Comparison of ENCODE assay signal across 1 cellular context in the genomic region with DNA sequence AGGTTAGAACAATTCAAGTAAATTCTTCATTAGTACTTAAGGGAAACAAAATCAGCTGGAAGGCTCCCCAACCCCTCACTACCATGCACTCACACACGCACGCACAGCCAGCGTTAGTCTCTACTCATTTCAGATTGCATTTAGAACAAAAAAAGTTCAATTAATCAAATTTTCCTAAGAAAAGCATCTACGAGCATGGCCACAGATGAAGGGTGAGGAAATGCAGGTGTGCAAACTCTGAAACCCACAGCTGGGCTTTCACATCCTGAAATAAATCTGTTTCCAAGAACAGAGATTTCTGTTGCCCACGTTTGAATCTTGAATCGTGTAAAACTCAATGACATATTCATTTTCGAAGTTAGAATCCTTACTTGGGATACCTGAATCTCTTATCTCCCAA.
TF ChIP-seq lines count a peak whose summit lies in the region.

No MANE protein-coding gene starts in this region.

TF ChIP-seq in GM23338, 12 proteins besides CTCF, POLR2A, EP300 and RAD21 (continued from another document):
- TF ChIP-seq, protein P1, sequence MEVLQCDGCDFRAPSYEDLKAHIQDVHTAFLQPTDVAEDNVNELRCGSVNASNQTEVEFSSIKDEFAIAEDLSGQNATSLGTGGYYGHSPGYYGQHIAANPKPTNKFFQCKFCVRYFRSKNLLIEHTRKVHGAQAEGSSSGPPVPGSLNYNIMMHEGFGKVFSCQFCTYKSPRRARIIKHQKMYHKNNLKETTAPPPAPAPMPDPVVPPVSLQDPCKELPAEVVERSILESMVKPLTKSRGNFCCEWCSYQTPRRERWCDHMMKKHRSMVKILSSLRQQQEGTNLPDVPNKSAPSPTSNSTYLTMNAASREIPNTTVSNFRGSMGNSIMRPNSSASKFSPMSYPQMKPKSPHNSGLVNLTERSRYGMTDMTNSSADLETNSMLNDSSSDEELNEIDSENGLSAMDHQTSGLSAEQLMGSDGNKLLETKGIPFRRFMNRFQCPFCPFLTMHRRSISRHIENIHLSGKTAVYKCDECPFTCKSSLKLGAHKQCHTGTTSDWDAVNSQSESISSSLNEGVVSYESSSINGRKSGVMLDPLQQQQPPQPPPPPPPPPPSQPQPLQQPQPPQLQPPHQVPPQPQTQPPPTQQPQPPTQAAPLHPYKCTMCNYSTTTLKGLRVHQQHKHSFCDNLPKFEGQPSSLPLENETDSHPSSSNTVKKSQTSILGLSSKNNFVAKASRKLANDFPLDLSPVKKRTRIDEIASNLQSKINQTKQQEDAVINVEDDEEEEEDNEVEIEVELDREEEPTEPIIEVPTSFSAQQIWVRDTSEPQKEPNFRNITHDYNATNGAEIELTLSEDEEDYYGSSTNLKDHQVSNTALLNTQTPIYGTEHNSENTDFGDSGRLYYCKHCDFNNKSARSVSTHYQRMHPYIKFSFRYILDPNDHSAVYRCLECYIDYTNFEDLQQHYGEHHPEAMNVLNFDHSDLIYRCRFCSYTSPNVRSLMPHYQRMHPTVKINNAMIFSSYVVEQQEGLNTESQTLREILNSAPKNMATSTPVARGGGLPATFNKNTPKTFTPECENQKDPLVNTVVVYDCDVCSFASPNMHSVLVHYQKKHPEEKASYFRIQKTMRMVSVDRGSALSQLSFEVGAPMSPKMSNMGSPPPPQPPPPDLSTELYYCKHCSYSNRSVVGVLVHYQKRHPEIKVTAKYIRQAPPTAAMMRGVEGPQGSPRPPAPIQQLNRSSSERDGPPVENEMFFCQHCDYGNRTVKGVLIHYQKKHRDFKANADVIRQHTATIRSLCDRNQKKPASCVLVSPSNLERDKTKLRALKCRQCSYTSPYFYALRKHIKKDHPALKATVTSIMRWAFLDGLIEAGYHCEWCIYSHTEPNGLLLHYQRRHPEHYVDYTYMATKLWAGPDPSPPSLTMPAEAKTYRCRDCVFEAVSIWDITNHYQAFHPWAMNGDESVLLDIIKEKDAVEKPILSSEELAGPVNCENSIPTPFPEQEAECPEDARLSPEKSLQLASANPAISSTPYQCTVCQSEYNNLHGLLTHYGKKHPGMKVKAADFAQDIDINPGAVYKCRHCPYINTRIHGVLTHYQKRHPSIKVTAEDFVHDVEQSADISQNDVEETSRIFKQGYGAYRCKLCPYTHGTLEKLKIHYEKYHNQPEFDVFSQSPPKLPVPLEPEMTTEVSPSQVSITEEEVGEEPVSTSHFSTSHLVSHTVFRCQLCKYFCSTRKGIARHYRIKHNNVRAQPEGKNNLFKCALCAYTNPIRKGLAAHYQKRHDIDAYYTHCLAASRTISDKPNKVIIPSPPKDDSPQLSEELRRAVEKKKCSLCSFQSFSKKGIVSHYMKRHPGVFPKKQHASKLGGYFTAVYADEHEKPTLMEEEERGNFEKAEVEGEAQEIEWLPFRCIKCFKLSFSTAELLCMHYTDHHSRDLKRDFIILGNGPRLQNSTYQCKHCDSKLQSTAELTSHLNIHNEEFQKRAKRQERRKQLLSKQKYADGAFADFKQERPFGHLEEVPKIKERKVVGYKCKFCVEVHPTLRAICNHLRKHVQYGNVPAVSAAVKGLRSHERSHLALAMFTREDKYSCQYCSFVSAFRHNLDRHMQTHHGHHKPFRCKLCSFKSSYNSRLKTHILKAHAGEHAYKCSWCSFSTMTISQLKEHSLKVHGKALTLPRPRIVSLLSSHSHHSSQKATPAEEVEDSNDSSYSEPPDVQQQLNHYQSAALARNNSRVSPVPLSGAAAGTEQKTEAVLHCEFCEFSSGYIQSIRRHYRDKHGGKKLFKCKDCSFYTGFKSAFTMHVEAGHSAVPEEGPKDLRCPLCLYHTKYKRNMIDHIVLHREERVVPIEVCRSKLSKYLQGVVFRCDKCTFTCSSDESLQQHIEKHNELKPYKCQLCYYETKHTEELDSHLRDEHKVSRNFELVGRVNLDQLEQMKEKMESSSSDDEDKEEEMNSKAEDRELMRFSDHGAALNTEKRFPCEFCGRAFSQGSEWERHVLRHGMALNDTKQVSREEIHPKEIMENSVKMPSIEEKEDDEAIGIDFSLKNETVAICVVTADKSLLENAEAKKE (CRISPR knock-in tag; IDR thresholded peaks at IDR 0.05): no peak
- TF ChIP-seq REST (IDR thresholded peaks at IDR 0.05; ENCODE audit: unreplicated experiment): no peak
